ENCODE assay signal across 7 cellular contexts in genomic region chr16:73196670-73197069, GRCh38.
DNase-seq lines count a peak whose midpoint lies in the region; ATAC-seq and TF ChIP-seq lines count a peak whose summit lies in the region.

No MANE protein-coding gene starts in this region.

- WGBS in SK-N-SH (ENCODE audit: low lambda C conversion rate): 60% methylated on average over 4 of the region's 4 CpGs

- H3K9ac ChIP-seq in SK-N-SH: no peak overlapping the region

- ATAC-seq in GM21526 (IDR thresholded peaks at IDR 0.05; ENCODE audit: low FRiP score, unreplicated experiment) (peak; percentile 91), esophagus mucosa (peak; percentile 80), mucosa of descending colon (peak; percentile 94), GM18520 (IDR thresholded peaks at IDR 0.05; ENCODE audit: unreplicated experiment) (no peak)

- H3K4me3 ChIP-seq in SK-N-SH (ENCODE audit: low read depth in 2 of 2, low read length in 1 of 2): no peak overlapping the region
- H3K4me3 ChIP-seq in mucosa of descending colon: no peak overlapping the region

- TF ChIP-seq CTCF in SK-N-SH (IDR thresholded peaks at IDR 0.05) (peak; percentile 61), mucosa of descending colon (IDR thresholded peaks at IDR 0.05) (peak; percentile 21)

- H3K9me3 ChIP-seq in SK-N-SH (no peaks in the 10 kb centered on the region), mucosa of descending colon (no peaks in the 10 kb centered on the region)

- H3F3A ChIP-seq in SK-N-SH (replicated peaks; ENCODE audit: insufficient read depth): peaks cover 4% of the 10 kb centered on the region

- DNase-seq in ELF-1 (ENCODE audit: low read depth, low spot score): peak; percentile 85
- DNase-seq in KG1 (lab: John Stamatoyannopoulos, UW): peak; percentile 6
- peak; percentile 42 for DNase-seq in SK-N-SH
- peak in 2 of 3 donors; percentile 54 to 87 for DNase-seq in mucosa of descending colon

- peaks cover 4 to 9% of the 10 kb centered on the region in 2 experiments; a peak in 2 of 4 replicates for H3K4me1 ChIP-seq in SK-N-SH (ENCODE audit: control insufficient read depth in 1 of 2, insufficient read depth in 2 of 2, low read depth in 1 of 2, low read length in 1 of 2)
- peaks cover 5% of the 10 kb centered on the region for H3K4me1 ChIP-seq in mucosa of descending colon (ENCODE audit: low read depth)

- intact Hi-C loops in mucosa of descending colon (cut with DNase I, micrococcal nuclease): loop anchor here in 1 of 2 donors (5.0 kb wide), 1 partner anchor 364 kb away; no protein-coding TSS in a partner anchor

- POLR2A ChIA-PET in SK-N-SH (lab: Yijun Ruan, JAX): no interaction called here

- H4K20me1 ChIP-seq in SK-N-SH (ENCODE audit: insufficient read depth): no peaks in the 10 kb centered on the region

- H3K9me2 ChIP-seq in SK-N-SH: no peaks in the 10 kb centered on the region

- H3K36me3 ChIP-seq in SK-N-SH (replicated peaks in 1 of 2; ENCODE audit: control insufficient read depth in 1 of 2, insufficient read depth in 2 of 2, low read length in 1 of 2) (no peaks in the 10 kb centered on the region), mucosa of descending colon (ENCODE audit: low read depth) (no peaks in the 10 kb centered on the region)

- no peak overlapping the region for H3K27ac ChIP-seq in SK-N-SH (ENCODE audit: low read depth in 2 of 2, low read length in 1 of 2)

- peak; percentile 74 for TF ChIP-seq RAD21 in SK-N-SH (IDR thresholded peaks at IDR 0.05; ENCODE audit: low read length)

- CTCF ChIA-PET in SK-N-SH (lab: Yijun Ruan, JAX): interaction anchor here (0.7 to 1.4 kb wide), 8 partner anchors 13 to 364 kb away, joined by 3 read pairs; no protein-coding TSS in a partner anchor

- no peaks in the 10 kb centered on the region for H3K79me2 ChIP-seq in SK-N-SH (ENCODE audit: insufficient read depth)

- no peaks in the 10 kb centered on the region for H3K27me3 ChIP-seq in SK-N-SH (ENCODE audit: insufficient read depth)

- TF ChIP-seq EP300 in SK-N-SH (IDR thresholded peaks at IDR 0.05; ENCODE audit: borderline replicate concordance in 1 of 2, low read depth in 1 of 2, low read length in 1 of 2): no peak

- no peak overlapping the region for H3K4me2 ChIP-seq in SK-N-SH

- H2AFZ ChIP-seq in SK-N-SH (ENCODE audit: low read depth): no peak overlapping the region

TF ChIP-seq in SK-N-SH, 30 proteins besides CTCF, POLR2A, EP300 and RAD21:
- no peak for TF ChIP-seq ELF1 (IDR thresholded peaks at IDR 0.05)
- no peak for TF ChIP-seq MXI1 (IDR thresholded peaks at IDR 0.05; ENCODE audit: low read depth, low read length)
- no peak for TF ChIP-seq REST (IDR thresholded peaks at IDR 0.05; ENCODE audit: low read depth, low read length)
- TF ChIP-seq POLR2AphosphoS5 (IDR thresholded peaks at IDR 0.05; ENCODE audit: low read depth, low read length): no peak
- TF ChIP-seq SMC3 (IDR thresholded peaks at IDR 0.05; ENCODE audit: low read depth, low read length): peak; percentile 71
- TF ChIP-seq USF2 (IDR thresholded peaks at IDR 0.05; ENCODE audit: borderline replicate concordance, low read depth, low read length): no peak
- TF ChIP-seq NFIC (IDR thresholded peaks at IDR 0.05; ENCODE audit: borderline replicate concordance): peak; percentile 29; the same call in 1 of the 2 replicates
- TF ChIP-seq FOSL2 (IDR thresholded peaks at IDR 0.05; ENCODE audit: borderline replicate concordance, low read depth): no peak

Comparison
In these comparisons a context has a peak if more than half of its experiments do, and no peak if none do; other contexts are left out.
1. DNase-seq: peak in every context shown above with its lines; median percentile 85 in ELF-1; 70 in mucosa of descending colon; 42 in SK-N-SH; 6 in KG1.